Comparison of ENCODE assay signal across 1 cellular context in the genomic region with DNA sequence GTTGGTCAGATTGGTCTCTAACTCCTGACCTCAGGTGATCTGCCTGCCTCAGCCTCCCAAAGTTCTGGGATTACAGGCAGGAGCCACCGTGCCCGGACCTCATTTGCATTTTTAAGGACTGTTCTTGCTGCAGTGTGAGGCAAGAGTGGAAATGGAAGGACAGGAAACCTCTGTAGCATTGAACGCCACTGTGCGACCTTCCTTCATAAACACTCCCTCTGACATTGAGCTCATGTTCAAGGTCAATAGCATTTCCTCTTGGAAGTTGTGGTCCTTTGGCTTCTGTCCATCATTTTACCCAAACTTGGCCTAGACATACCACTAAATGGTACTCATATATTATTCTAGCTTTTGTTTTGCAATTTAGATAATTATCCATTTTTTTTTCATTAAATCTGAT.
A peak's percentile ranks its signal among the peaks of the same experiment; 100 is the strongest.
TF ChIP-seq lines count a peak whose summit lies in the region.

No MANE protein-coding gene starts in this region.

TF ChIP-seq in HepG2, 621 proteins besides CTCF, POLR2A, EP300 and RAD21:
- no peak for TF ChIP-seq HOXD1 (CRISPR knock-in tag; IDR thresholded peaks at IDR 0.05)
- TF ChIP-seq RFX3 (CRISPR knock-in tag; IDR thresholded peaks at IDR 0.05) = no peak
- TF ChIP-seq SP4 (CRISPR knock-in tag; IDR thresholded peaks at IDR 0.05) = no peak
- TF ChIP-seq, protein P1, sequence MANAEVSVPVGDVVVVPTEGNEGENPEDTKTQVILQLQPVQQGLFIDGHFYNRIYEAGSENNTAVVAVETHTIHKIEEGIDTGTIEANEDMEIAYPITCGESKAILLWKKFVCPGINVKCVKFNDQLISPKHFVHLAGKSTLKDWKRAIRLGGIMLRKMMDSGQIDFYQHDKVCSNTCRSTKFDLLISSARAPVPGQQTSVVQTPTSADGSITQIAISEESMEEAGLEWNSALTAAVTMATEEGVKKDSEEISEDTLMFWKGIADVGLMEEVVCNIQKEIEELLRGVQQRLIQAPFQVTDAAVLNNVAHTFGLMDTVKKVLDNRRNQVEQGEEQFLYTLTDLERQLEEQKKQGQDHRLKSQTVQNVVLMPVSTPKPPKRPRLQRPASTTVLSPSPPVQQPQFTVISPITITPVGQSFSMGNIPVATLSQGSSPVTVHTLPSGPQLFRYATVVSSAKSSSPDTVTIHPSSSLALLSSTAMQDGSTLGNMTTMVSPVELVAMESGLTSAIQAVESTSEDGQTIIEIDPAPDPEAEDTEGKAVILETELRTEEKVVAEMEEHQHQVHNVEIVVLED (CRISPR knock-in tag; IDR thresholded peaks at IDR 0.05; ENCODE audit: borderline replicate concordance) = no peak
- TF ChIP-seq MTF2 (CRISPR knock-in tag; IDR thresholded peaks at IDR 0.05; ENCODE audit: borderline replicate concordance) = no peak
- TF ChIP-seq SALL1 (CRISPR knock-in tag; IDR thresholded peaks at IDR 0.05) = peak; percentile 25; the same call in 1 of the 2 replicates
- TF ChIP-seq HNRNPH1 (optimal IDR thresholded peaks at IDR 0.05; ENCODE audit: low read depth, low read length) = no peak
- TF ChIP-seq GABPA (IDR thresholded peaks at IDR 0.05; ENCODE audit: low read depth, low read length) = no peak
- TF ChIP-seq GABPA (CRISPR knock-in tag; IDR thresholded peaks at IDR 0.05; ENCODE audit: low read depth) = no peak
- 0 out of 2 replicates have a peak, but pooled peaks have one; percentile 42 for TF ChIP-seq ZNF766 (CRISPR knock-in tag; IDR thresholded peaks at IDR 0.05; ENCODE audit: borderline replicate concordance)
- TF ChIP-seq ZNF850 (CRISPR knock-in tag; conservative IDR thresholded peaks at IDR 0.05) = no peak
- TF ChIP-seq, protein P2, sequence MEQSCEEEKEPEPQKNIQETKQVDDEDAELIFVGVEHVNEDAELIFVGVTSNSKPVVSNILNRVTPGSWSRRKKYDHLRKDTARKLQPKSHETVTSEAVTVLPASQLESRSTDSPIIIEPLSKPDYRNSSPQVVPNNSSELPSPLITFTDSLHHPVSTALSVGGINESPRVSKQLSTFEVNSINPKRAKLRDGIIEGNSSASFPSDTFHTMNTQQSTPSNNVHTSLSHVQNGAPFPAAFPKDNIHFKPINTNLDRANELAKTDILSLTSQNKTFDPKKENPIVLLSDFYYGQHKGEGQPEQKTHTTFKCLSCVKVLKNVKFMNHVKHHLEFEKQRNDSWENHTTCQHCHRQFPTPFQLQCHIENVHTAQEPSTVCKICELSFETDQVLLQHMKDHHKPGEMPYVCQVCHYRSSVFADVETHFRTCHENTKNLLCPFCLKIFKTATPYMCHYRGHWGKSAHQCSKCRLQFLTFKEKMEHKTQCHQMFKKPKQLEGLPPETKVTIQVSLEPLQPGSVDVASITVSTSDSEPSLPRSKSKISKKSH (CRISPR knock-in tag; IDR thresholded peaks at IDR 0.05; ENCODE audit: borderline replicate concordance) = no peak
- TF ChIP-seq ESRRA (CRISPR knock-in tag; IDR thresholded peaks at IDR 0.05; ENCODE audit: low read depth) = peak; percentile 77; the same call in 1 of the 2 replicates
- no peak for TF ChIP-seq ATAD3A (CRISPR knock-in tag; IDR thresholded peaks at IDR 0.05)
- no peak for TF ChIP-seq SETDB1 (CRISPR knock-in tag; IDR thresholded peaks at IDR 0.05; ENCODE audit: borderline replicate concordance)
- TF ChIP-seq ZNF616 (CRISPR knock-in tag; IDR thresholded peaks at IDR 0.05; ENCODE audit: low read depth) = no peak
- 0 out of 2 replicates have a peak, but pooled peaks have one; percentile 44 for TF ChIP-seq BCL6 (CRISPR knock-in tag; IDR thresholded peaks at IDR 0.05)
- no peak for TF ChIP-seq KDM4B (CRISPR knock-in tag; IDR thresholded peaks at IDR 0.05)
- peak; percentile 72 for TF ChIP-seq RARA (CRISPR knock-in tag; IDR thresholded peaks at IDR 0.05)
- TF ChIP-seq ZNF768 (CRISPR knock-in tag; IDR thresholded peaks at IDR 0.05) = no peak
